Comparison of ENCODE assay signal across 8 cellular contexts in genomic region chr1:11058595-11059165, GRCh38. TPM values are rescaled to one million over a fixed set of nuclear protein-coding genes. Genes with fewer than 3 reads are reported as not detected.
DNase-seq lines count a peak whose midpoint lies in the region; ATAC-seq and TF ChIP-seq lines count a peak whose summit lies in the region.

No MANE protein-coding gene starts in this region.

- H2AFZ ChIP-seq in SU-DHL-6 (ENCODE audit: low read depth, low read length, severe bottlenecking), result no peak overlapping the region

- H3K36me3 ChIP-seq in SU-DHL-6 (ENCODE audit: low read length) (0 out of 2 replicates have a peak, but pooled peaks cover 4% of the 10 kb centered on the region), subcutaneous abdominal adipose tissue (ENCODE audit: control insufficient read depth in 5 of 5, insufficient read depth in 5 of 5, low read length in 5 of 5) (peaks cover 0 to 32% (median 21%) of the 10 kb centered on the region in 5 donors)

- TF ChIP-seq CTCF in SU-DHL-6 (IDR thresholded peaks at IDR 0.05; ENCODE audit: insufficient read depth, low read length, poor library complexity, severe bottlenecking), result no peak

- peaks cover 31% of the 10 kb centered on the region for H3K4me1 Mint-ChIP-seq in activated CD4-positive, alpha-beta T cell treated with anti-CD3 and anti-CD28 coated beads, Interleukin-2, amount 10 ng/mL, durations not matched to agents 24 days and 14 days

- H3K9me2 ChIP-seq in SU-DHL-6 (replicated peaks; ENCODE audit: insufficient read depth, low read length), result no peaks in the 10 kb centered on the region

- H3K36me3 Mint-ChIP-seq in activated CD4-positive, alpha-beta T cell treated with anti-CD3 and anti-CD28 coated beads, Interleukin-2, amount 10 ng/mL, durations not matched to agents 24 days and 14 days (ENCODE audit: low read depth), result peaks cover 51% of the 10 kb centered on the region

- H4K20me1 ChIP-seq in SU-DHL-6 (ENCODE audit: low read depth, low read length), result no peaks in the 10 kb centered on the region

- ATAC-seq in HG03565 (IDR thresholded peaks at IDR 0.05; ENCODE audit: unreplicated experiment) (no peak), HG02938 (IDR thresholded peaks at IDR 0.05; ENCODE audit: unreplicated experiment) (no peak)

- H3K27me3 Mint-ChIP-seq in activated CD4-positive, alpha-beta T cell treated with anti-CD3 and anti-CD28 coated beads, Interleukin-2, amount 10 ng/mL, durations not matched to agents 24 days and 14 days, result no peaks in the 10 kb centered on the region

- H3K4me3 Mint-ChIP-seq in activated CD4-positive, alpha-beta T cell treated with anti-CD3 and anti-CD28 coated beads, Interleukin-2, amount 10 ng/mL, durations not matched to agents 24 days and 14 days, result peak overlapping the region; percentile 98

- peaks cover 27% of the 10 kb centered on the region for H3K79me2 ChIP-seq in SU-DHL-6 (ENCODE audit: insufficient read depth, low read length)

- H3K4me1 ChIP-seq in subcutaneous abdominal adipose tissue (ENCODE audit: control insufficient read depth in 5 of 5, insufficient read depth in 5 of 5, low read length in 5 of 5), result peaks cover 3 to 27% (median 23%) of the 10 kb centered on the region in 5 donors

- intact Hi-C loops in activated CD4-positive, alpha-beta T cell treated with anti-CD3 and anti-CD28 coated beads, Interleukin-2, amount 10 ng/mL, durations not matched to agents 24 days and 14 days (cut with micrococcal nuclease), result no loop called here

- H3K9me3 Mint-ChIP-seq in activated CD4-positive, alpha-beta T cell treated with anti-CD3 and anti-CD28 coated beads, Interleukin-2, amount 10 ng/mL, durations not matched to agents 24 days and 14 days, result no peaks in the 10 kb centered on the region

- H3K27ac ChIP-seq in SU-DHL-6 (ENCODE audit: low read depth, low read length), result no peak overlapping the region
- H3K27ac ChIP-seq in subcutaneous abdominal adipose tissue (ENCODE audit: low read depth, low read length), result no peak overlapping the region

- H3K9me3 ChIP-seq in SU-DHL-6 (ENCODE audit: insufficient read depth, low read length) (no peaks in the 10 kb centered on the region), subcutaneous abdominal adipose tissue (ENCODE audit: control insufficient read depth in 5 of 5, low read length in 5 of 5) (no peaks in the 10 kb centered on the region)

- H3K9ac ChIP-seq in SU-DHL-6 (ENCODE audit: low read length) (peak overlapping the region; percentile 95), subcutaneous abdominal adipose tissue (ENCODE audit: low read length in 5 of 5) (peak overlapping the region in 4 of 5 donors; percentile 89 to 96 (median 92))

- DNase-seq in activated CD4-positive, alpha-beta T cell treated with anti-CD3 and anti-CD28 coated beads, Interleukin-2, amount 10 ng/mL, durations not matched to agents 24 days and 14 days, result no peak
- no peak for DNase-seq in activated CD4-positive, alpha-beta T cell treated with anti-CD3 and anti-CD28 coated beads for 4 hours
- DNase-seq in activated CD4-positive, CD25-positive, alpha-beta regulatory T cell treated with anti-CD3 and anti-CD28 coated beads, Interleukin-2, amount 50 U/mL, for 72 hours, result no peak

- no peaks in the 10 kb centered on the region for H3K27me3 ChIP-seq in SU-DHL-6 (ENCODE audit: low read length)
- H3K27me3 ChIP-seq in subcutaneous abdominal adipose tissue (ENCODE audit: control insufficient read depth in 5 of 5, insufficient read depth in 4 of 5, low read length in 5 of 5), result no peaks in the 10 kb centered on the region

- H3K4me2 ChIP-seq in SU-DHL-6 (ENCODE audit: low read depth, low read length, poor library complexity, severe bottlenecking), result peak overlapping the region; percentile 56

- peaks cover 13% of the 10 kb centered on the region for H3F3A ChIP-seq in SU-DHL-6 (ENCODE audit: insufficient read depth)

- peak overlapping the region; percentile 92 for H3K27ac Mint-ChIP-seq in activated CD4-positive, alpha-beta T cell treated with anti-CD3 and anti-CD28 coated beads, Interleukin-2, amount 10 ng/mL, durations not matched to agents 24 days and 14 days

- peak overlapping the region; percentile 98 for H3K4me3 ChIP-seq in SU-DHL-6 (ENCODE audit: insufficient read depth, low read length, poor library complexity, severe bottlenecking)
- peak overlapping the region; percentile 79 for H3K4me3 ChIP-seq in iPS-11a (ENCODE audit: low read depth, low read length)
- H3K4me3 ChIP-seq in subcutaneous abdominal adipose tissue (ENCODE audit: low read depth in 1 of 5, low read length in 5 of 5), result peak overlapping the region in 4 of 5 donors; percentile 75 to 91 (median 85)

RNA-seq across cellular contexts. Expression of gene SRM, which starts 1.1 kb away (rescaled TPM):
- 334 and 346 TPM in 2 replicates for total RNA-seq in activated CD4-positive, alpha-beta T cell treated with anti-CD3 and anti-CD28 coated beads, Interleukin-2, amount 10 ng/mL, durations not matched to agents 24 days and 14 days

RNA-seq across cellular contexts. Expression of gene MASP2, which starts 11.6 kb away (rescaled TPM):
- 0.14 and 0.28 TPM in 2 replicates for total RNA-seq in activated CD4-positive, alpha-beta T cell treated with anti-CD3 and anti-CD28 coated beads, Interleukin-2, amount 10 ng/mL, durations not matched to agents 24 days and 14 days

RNA-seq across cellular contexts. Expression of gene EXOSC10, which starts 41.0 kb away (rescaled TPM):
- 93.0 and 98.1 TPM in 2 replicates for total RNA-seq in activated CD4-positive, alpha-beta T cell treated with anti-CD3 and anti-CD28 coated beads, Interleukin-2, amount 10 ng/mL, durations not matched to agents 24 days and 14 days

RNA-seq across cellular contexts. Expression of gene TARDBP, which starts 46.2 kb away (rescaled TPM):
- total RNA-seq in activated CD4-positive, alpha-beta T cell treated with anti-CD3 and anti-CD28 coated beads, Interleukin-2, amount 10 ng/mL, durations not matched to agents 24 days and 14 days, result 211 and 224 TPM in 2 replicates
